8 cellular contexts compared by ENCODE assay signal in the genomic region with DNA sequence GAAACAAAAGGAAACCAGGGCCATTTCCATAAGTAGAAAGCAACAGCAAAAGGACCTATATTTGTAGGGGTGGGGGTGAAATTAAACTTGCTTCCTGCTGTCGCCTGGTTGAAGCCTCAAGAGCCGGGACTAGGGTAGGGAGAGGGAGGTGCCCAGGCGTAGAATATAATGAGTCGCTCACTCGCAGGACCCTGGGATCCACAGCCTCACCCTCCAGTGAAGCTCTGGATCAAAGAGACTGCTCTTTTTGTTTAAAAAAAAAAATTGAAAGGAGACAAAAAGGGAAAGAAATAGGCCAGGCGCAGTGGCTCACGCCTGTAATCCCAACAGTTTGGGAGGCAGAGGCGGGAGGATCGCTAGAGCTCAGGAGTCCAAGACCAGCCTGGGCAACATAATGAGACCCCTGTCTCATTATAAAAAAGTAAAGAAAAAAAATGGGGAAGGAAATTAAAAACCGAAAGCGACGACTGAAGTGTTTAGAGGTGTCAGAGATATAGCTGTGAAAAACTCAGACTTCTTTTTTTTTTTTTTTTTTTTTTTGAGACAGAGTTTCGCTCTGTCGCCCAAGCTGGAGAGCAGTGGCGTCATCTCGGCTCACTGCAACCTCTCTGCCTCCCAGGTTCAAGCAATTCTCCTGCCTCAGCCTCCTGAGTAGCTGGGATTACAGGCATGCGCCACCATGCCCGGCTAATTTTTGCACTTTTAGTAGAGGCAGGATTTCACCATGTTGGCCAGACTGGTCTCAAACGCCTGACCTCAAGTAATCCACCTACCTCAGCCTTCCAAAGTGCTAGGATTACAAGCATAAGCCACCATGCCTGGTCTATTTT. TPM values are rescaled to one million over a fixed set of nuclear protein-coding genes. Genes with fewer than 3 reads are reported as not detected.
DNase-seq lines count a peak whose midpoint lies in the region; ATAC-seq and TF ChIP-seq lines count a peak whose summit lies in the region.

No MANE protein-coding gene starts in this region.

- POLR2A ChIA-PET in OCI-LY7 (lab: Charles Lee) = interaction anchor here (0.5 to 1.3 kb wide), 10 partner anchors 8 to 486 kb away, joined by 3 to 7 read pairs (median 3); a partner anchor contains a TSS

- H3K4me3 ChIP-seq in OCI-LY7 (ENCODE audit: low read depth, low read length, poor library complexity, severe bottlenecking) = peak overlapping the region; percentile 57
- no peak overlapping the region for H3K4me3 ChIP-seq in parathyroid adenoma (ENCODE audit: low read depth, low read length)

- H3K27ac ChIP-seq in OCI-LY7 (ENCODE audit: low read depth, low read length, poor library complexity, severe bottlenecking) = peak overlapping the region; percentile 72
- H3K27ac ChIP-seq in parathyroid adenoma = peak overlapping the region; percentile 47

- H3K9me3 ChIP-seq in OCI-LY7 (ENCODE audit: low read length) = no peaks in the 10 kb centered on the region
- no peaks in the 10 kb centered on the region for H3K9me3 ChIP-seq in parathyroid adenoma (ENCODE audit: control insufficient read depth, low read length)

- H3K27ac Mint-ChIP-seq in progenitor cell of endocrine pancreas = no peak overlapping the region

- DNase-seq in GDM1 (lab: John Stamatoyannopoulos, UW) (peak; percentile 38), OCI-LY7 (ENCODE audit: low spot score) (peak; percentile 69), astrocyte of the hippocampus (ENCODE audit: low read depth, low spot score) (peak; percentile 32), SW 1271 (lab: John Stamatoyannopoulos, UW) (no peak), progenitor cell of endocrine pancreas (ENCODE audit: low spot score, unreplicated experiment) (no peak)

- no TSS peak for BruUV-seq in OCI-LY7 (replicated peaks; lab: Mats Ljungman, UMichigan)

- H3K27me3 ChIP-seq in parathyroid adenoma (ENCODE audit: control insufficient read depth, insufficient read depth, low read length) = no peaks in the 10 kb centered on the region

- no peaks in the 10 kb centered on the region for H4K20me1 ChIP-seq in OCI-LY7 (ENCODE audit: insufficient read depth, low read length)

- H3K4me3 Mint-ChIP-seq in progenitor cell of endocrine pancreas (ENCODE audit: low read depth) = no peak overlapping the region

- H3K79me2 ChIP-seq in OCI-LY7 (ENCODE audit: insufficient read depth, low read depth, low read length) (no peaks in the 10 kb centered on the region), parathyroid adenoma (no peaks in the 10 kb centered on the region)

- no peaks in the 10 kb centered on the region for H3K4me1 Mint-ChIP-seq in progenitor cell of endocrine pancreas (ENCODE audit: low read depth)

- no peak for ATAC-seq in HG02759 (IDR thresholded peaks at IDR 0.05; ENCODE audit: unreplicated experiment)
- ATAC-seq in HG03280 (IDR thresholded peaks at IDR 0.05; ENCODE audit: unreplicated experiment) = no peak

- intact Hi-C loops in OCI-LY7 (cut with micrococcal nuclease; ENCODE audit: unreplicated experiment) = no loop called here

- H3K4me2 ChIP-seq in OCI-LY7 (ENCODE audit: low read length) = peak overlapping the region; percentile 74
- no peak overlapping the region for H3K4me2 ChIP-seq in parathyroid adenoma (ENCODE audit: low read length)

- H3K9ac ChIP-seq in parathyroid adenoma = no peak overlapping the region

- H3K9me2 ChIP-seq in OCI-LY7 (ENCODE audit: insufficient read depth, low read length) = no peaks in the 10 kb centered on the region

- peaks cover 67% of the 10 kb centered on the region for H3K4me1 ChIP-seq in OCI-LY7 (ENCODE audit: insufficient read depth, low read length, poor library complexity, severe bottlenecking)
- H3K4me1 ChIP-seq in parathyroid adenoma = peaks cover 6% of the 10 kb centered on the region

- no peaks in the 10 kb centered on the region for H3K9me3 Mint-ChIP-seq in progenitor cell of endocrine pancreas (ENCODE audit: low read depth)

- H3K27me3 Mint-ChIP-seq in progenitor cell of endocrine pancreas = no peaks in the 10 kb centered on the region

- H2AFZ ChIP-seq in OCI-LY7 (ENCODE audit: low read length) (peak overlapping the region; percentile 86), parathyroid adenoma (no peak overlapping the region)

- CTCF ChIA-PET in OCI-LY7 (lab: Charles Lee; ENCODE audit: unreplicated experiment) = interaction anchor here (1.1 kb wide), 1 partner anchor 8 kb away, joined by 3 read pairs; no protein-coding TSS in a partner anchor

- no peaks in the 10 kb centered on the region for H3K36me3 ChIP-seq in OCI-LY7 (ENCODE audit: insufficient read depth, low read length)
- H3K36me3 ChIP-seq in parathyroid adenoma (ENCODE audit: control insufficient read depth, insufficient read depth, low read length) = no peaks in the 10 kb centered on the region

- no peak for TF ChIP-seq CTCF in OCI-LY7 (conservative IDR thresholded peaks at IDR 0.05; ENCODE audit: low read length)
- TF ChIP-seq CTCF in parathyroid adenoma (IDR thresholded peaks at IDR 0.05) = no peak
- TF ChIP-seq CTCF in progenitor cell of endocrine pancreas (IDR thresholded peaks at IDR 0.05; ENCODE audit: unreplicated experiment) = no peak

- H3K36me3 Mint-ChIP-seq in progenitor cell of endocrine pancreas (ENCODE audit: insufficient read depth) = no peaks in the 10 kb centered on the region

RNA-seq across cellular contexts. Expression of a gene that starts 10.9 kb away (rescaled TPM):
- 12.5 and 13.8 TPM in 2 replicates for total RNA-seq in OCI-LY7 (2014; rRNA removed; shearing (Covaris generic))
- 47.5 and 48.7 TPM in 2 replicates for total RNA-seq in OCI-LY7 (2022)
- 0.96 and 1.0 TPM in 2 replicates for total RNA-seq in progenitor cell of endocrine pancreas

RNA-seq across cellular contexts. Expression of a gene that starts 48.8 kb away (rescaled TPM):
- 425 and 474 TPM in 2 replicates for total RNA-seq in OCI-LY7 (2014; rRNA removed; shearing (Covaris generic))
- 294 and 316 TPM in 2 replicates for total RNA-seq in OCI-LY7 (2022)
- total RNA-seq in progenitor cell of endocrine pancreas = 66.9 and 74.2 TPM in 2 replicates

Comparison
In these comparisons a context has a peak if more than half of its experiments do, and no peak if none do; other contexts are left out.
1. DNase-seq: peak in GDM1 (single experiment), OCI-LY7 (single experiment) and astrocyte of the hippocampus (single experiment); none in SW 1271 (0 of 2) and progenitor cell of endocrine pancreas (single experiment).